1 cellular context compared by ENCODE assay signal in genomic region chr12:24948452-24948815, GRCh38.
A peak's percentile ranks its signal among the peaks of the same experiment; 100 is the strongest.
TF ChIP-seq lines count a peak whose summit lies in the region.

No MANE protein-coding gene starts in this region.

TF ChIP-seq in GM12878, 131 proteins besides CTCF, POLR2A, EP300 and RAD21:
- TF ChIP-seq HDAC6 (IDR thresholded peaks at IDR 0.05; ENCODE audit: unreplicated experiment), result peak; percentile 8
- peak; percentile 91 to 92 for TF ChIP-seq IKZF2 (IDR thresholded peaks at IDR 0.05)
- peak; percentile 64; the same call in 1 of the 2 replicates for TF ChIP-seq NFIC (IDR thresholded peaks at IDR 0.05; ENCODE audit: low read depth, low read length)
- peak; percentile 81 for TF ChIP-seq TAF1 (IDR thresholded peaks at IDR 0.05; ENCODE audit: borderline replicate concordance, low read depth, low read length)
- peak; percentile 88 for TF ChIP-seq IKZF1 (conservative IDR thresholded peaks at IDR 0.05)
- TF ChIP-seq EED (IDR thresholded peaks at IDR 0.05; ENCODE audit: low read depth), result peak; percentile 90
- 0 out of 2 replicates have a peak, but pooled peaks have one; percentile 46 for TF ChIP-seq FOXM1 (IDR thresholded peaks at IDR 0.05; ENCODE audit: low read depth, low read length)
- TF ChIP-seq CREB1 (IDR thresholded peaks at IDR 0.05; ENCODE audit: low read depth), result 0 out of 2 replicates have a peak, but pooled peaks have one; percentile 51
- TF ChIP-seq GATAD2B (conservative IDR thresholded peaks at IDR 0.05; ENCODE audit: low read depth), result no peak; the same call in 1 of the 2 replicates
- TF ChIP-seq TCF3 (IDR thresholded peaks at IDR 0.05; ENCODE audit: borderline replicate concordance, insufficient read depth, low read depth, low read length), result no peak
- peak; percentile 62 for TF ChIP-seq SKIL (IDR thresholded peaks at IDR 0.05; ENCODE audit: low read depth, poor library complexity, severe bottlenecking)
- TF ChIP-seq POLR2AphosphoS5 (IDR thresholded peaks at IDR 0.05; ENCODE audit: low read length), result peak; percentile 87
- TF ChIP-seq MLLT1 (IDR thresholded peaks at IDR 0.05), result no peak
- TF ChIP-seq CBFB (IDR thresholded peaks at IDR 0.05; ENCODE audit: low read depth), result peak; percentile 80
- TF ChIP-seq, protein P1, sequence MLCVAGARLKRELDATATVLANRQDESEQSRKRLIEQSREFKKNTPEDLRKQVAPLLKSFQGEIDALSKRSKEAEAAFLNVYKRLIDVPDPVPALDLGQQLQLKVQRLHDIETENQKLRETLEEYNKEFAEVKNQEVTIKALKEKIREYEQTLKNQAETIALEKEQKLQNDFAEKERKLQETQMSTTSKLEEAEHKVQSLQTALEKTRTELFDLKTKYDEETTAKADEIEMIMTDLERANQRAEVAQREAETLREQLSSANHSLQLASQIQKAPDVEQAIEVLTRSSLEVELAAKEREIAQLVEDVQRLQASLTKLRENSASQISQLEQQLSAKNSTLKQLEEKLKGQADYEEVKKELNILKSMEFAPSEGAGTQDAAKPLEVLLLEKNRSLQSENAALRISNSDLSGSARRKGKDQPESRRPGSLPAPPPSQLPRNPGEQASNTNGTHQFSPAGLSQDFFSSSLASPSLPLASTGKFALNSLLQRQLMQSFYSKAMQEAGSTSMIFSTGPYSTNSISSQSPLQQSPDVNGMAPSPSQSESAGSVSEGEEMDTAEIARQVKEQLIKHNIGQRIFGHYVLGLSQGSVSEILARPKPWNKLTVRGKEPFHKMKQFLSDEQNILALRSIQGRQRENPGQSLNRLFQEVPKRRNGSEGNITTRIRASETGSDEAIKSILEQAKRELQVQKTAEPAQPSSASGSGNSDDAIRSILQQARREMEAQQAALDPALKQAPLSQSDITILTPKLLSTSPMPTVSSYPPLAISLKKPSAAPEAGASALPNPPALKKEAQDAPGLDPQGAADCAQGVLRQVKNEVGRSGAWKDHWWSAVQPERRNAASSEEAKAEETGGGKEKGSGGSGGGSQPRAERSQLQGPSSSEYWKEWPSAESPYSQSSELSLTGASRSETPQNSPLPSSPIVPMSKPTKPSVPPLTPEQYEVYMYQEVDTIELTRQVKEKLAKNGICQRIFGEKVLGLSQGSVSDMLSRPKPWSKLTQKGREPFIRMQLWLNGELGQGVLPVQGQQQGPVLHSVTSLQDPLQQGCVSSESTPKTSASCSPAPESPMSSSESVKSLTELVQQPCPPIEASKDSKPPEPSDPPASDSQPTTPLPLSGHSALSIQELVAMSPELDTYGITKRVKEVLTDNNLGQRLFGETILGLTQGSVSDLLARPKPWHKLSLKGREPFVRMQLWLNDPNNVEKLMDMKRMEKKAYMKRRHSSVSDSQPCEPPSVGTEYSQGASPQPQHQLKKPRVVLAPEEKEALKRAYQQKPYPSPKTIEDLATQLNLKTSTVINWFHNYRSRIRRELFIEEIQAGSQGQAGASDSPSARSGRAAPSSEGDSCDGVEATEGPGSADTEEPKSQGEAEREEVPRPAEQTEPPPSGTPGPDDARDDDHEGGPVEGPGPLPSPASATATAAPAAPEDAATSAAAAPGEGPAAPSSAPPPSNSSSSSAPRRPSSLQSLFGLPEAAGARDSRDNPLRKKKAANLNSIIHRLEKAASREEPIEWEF (IDR thresholded peaks at IDR 0.05; ENCODE audit: insufficient replicate concordance, low read depth, low read length), result no peak
- TF ChIP-seq, protein P2, sequence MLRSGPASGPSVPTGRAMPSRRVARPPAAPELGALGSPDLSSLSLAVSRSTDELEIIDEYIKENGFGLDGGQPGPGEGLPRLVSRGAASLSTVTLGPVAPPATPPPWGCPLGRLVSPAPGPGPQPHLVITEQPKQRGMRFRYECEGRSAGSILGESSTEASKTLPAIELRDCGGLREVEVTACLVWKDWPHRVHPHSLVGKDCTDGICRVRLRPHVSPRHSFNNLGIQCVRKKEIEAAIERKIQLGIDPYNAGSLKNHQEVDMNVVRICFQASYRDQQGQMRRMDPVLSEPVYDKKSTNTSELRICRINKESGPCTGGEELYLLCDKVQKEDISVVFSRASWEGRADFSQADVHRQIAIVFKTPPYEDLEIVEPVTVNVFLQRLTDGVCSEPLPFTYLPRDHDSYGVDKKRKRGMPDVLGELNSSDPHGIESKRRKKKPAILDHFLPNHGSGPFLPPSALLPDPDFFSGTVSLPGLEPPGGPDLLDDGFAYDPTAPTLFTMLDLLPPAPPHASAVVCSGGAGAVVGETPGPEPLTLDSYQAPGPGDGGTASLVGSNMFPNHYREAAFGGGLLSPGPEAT (IDR thresholded peaks at IDR 0.05; ENCODE audit: low read depth), result peak; percentile 84
- peak; percentile 60; the same call in 1 of the 2 replicates for TF ChIP-seq SMAD5 (IDR thresholded peaks at IDR 0.05; ENCODE audit: low read depth)
- peak; percentile 67; the same call in 1 of the 2 replicates for TF ChIP-seq TBL1XR1 (IDR thresholded peaks at IDR 0.05; ENCODE audit: low read depth, low read length)
- TF ChIP-seq ETV6 (conservative IDR thresholded peaks at IDR 0.05 in 1 of 2, IDR thresholded peaks at IDR 0.05 in 1 of 2; ENCODE audit: borderline replicate concordance in 1 of 2, low read depth in 1 of 2), result 0 out of 4 replicates have a peak, but pooled peaks of 1 of the 2 experiments have one; percentile 28
- TF ChIP-seq JUND (IDR thresholded peaks at IDR 0.05; ENCODE audit: low read depth, low read length), result no peak
- no peak for TF ChIP-seq BMI1 (IDR thresholded peaks at IDR 0.05; ENCODE audit: borderline replicate concordance)
- TF ChIP-seq, protein P3, sequence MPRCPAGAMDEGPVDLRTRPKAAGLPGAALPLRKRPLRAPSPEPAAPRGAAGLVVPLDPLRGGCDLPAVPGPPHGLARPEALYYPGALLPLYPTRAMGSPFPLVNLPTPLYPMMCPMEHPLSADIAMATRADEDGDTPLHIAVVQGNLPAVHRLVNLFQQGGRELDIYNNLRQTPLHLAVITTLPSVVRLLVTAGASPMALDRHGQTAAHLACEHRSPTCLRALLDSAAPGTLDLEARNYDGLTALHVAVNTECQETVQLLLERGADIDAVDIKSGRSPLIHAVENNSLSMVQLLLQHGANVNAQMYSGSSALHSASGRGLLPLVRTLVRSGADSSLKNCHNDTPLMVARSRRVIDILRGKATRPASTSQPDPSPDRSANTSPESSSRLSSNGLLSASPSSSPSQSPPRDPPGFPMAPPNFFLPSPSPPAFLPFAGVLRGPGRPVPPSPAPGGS (IDR thresholded peaks at IDR 0.05; ENCODE audit: borderline replicate concordance, insufficient read depth, low read depth, low read length, poor library complexity, severe bottlenecking), result peak; percentile 12
- peak; percentile 64 for TF ChIP-seq RELA (IDR thresholded peaks at IDR 0.05; ENCODE audit: borderline replicate concordance, partially characterized antibody)
- peak; percentile 54; the same call in 1 of the 2 replicates for TF ChIP-seq SPI1 (IDR thresholded peaks at IDR 0.05; ENCODE audit: borderline replicate concordance, insufficient read depth, low read depth, low read length)
- TF ChIP-seq, protein P4, sequence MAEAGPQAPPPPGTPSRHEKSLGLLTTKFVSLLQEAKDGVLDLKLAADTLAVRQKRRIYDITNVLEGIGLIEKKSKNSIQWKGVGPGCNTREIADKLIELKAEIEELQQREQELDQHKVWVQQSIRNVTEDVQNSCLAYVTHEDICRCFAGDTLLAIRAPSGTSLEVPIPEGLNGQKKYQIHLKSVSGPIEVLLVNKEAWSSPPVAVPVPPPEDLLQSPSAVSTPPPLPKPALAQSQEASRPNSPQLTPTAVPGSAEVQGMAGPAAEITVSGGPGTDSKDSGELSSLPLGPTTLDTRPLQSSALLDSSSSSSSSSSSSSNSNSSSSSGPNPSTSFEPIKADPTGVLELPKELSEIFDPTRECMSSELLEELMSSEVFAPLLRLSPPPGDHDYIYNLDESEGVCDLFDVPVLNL (IDR thresholded peaks at IDR 0.05; ENCODE audit: low read depth, low read length), result no peak
- TF ChIP-seq, protein P5, sequence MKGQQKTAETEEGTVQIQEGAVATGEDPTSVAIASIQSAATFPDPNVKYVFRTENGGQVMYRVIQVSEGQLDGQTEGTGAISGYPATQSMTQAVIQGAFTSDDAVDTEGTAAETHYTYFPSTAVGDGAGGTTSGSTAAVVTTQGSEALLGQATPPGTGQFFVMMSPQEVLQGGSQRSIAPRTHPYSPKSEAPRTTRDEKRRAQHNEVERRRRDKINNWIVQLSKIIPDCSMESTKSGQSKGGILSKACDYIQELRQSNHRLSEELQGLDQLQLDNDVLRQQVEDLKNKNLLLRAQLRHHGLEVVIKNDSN (IDR thresholded peaks at IDR 0.05; ENCODE audit: borderline replicate concordance, extremely low read length, insufficient read depth, low read depth, low read length), result no peak
- peak; percentile 75 for TF ChIP-seq SMAD1 (IDR thresholded peaks at IDR 0.05; ENCODE audit: low read depth, partially characterized antibody)
- TF ChIP-seq MTA2 (IDR thresholded peaks at IDR 0.05; ENCODE audit: low read depth), result peak; percentile 23; the same call in 1 of the 2 replicates
- TF ChIP-seq POU2F2 (IDR thresholded peaks at IDR 0.05; ENCODE audit: borderline replicate concordance, low read depth, low read length), result peak; percentile 50; the same call in 2 of the 3 replicates
- peak in 1 of 2 experiments; percentile 40; a peak in 2 of 4 replicates for TF ChIP-seq BHLHE40 (IDR thresholded peaks at IDR 0.05; ENCODE audit: borderline replicate concordance in 1 of 2, low read depth in 2 of 2, low read length in 1 of 2)
- peak; percentile 65 for TF ChIP-seq RUNX3 (IDR thresholded peaks at IDR 0.05; ENCODE audit: low read length)
- no peak for TF ChIP-seq LARP7 (IDR thresholded peaks at IDR 0.05)
- TF ChIP-seq PAX5 (IDR thresholded peaks at IDR 0.05; ENCODE audit: borderline replicate concordance, low read depth, low read length), result 0 out of 2 replicates have a peak, but pooled peaks have one; percentile 44
- 0 out of 2 replicates have a peak, but pooled peaks have one; percentile 84 for TF ChIP-seq CHD1 (IDR thresholded peaks at IDR 0.05; ENCODE audit: low read depth, low read length)
